ENCODE assay signal across 7 cellular contexts in the genomic region with DNA sequence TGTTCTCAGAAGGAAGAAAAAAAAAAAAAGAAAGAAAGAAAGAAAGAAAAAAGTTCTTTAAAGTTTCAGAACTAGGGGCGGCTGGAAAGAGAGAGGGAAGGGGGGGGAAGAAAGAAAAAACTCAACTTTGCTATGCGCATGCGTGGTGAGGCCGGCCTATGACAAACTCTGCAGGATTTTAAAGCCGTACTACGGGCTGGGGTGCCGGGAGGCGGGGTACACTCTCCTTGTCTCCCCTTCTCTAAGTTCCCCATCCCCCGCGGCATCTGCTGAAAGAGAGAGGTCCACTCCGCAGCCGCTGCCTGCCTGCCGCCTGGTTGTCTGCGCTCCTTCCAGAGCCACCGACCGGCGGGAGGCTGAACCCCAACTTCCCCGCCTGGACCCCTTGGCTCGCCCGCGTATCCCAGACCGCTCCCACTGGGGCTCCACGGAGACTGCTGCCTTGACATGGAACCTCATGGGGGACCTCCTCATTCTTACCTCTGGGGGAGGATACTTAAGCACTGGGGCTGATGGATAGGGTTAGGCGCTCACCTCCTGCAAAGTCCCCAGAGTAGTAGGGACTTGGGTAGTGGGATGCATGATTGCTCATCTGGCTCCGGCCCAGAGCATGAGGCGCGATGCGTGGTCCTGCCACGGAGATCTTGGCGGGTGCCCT. TPM values are rescaled to one million over a fixed set of nuclear protein-coding genes. Genes with fewer than 3 reads are reported as not detected.
DNase-seq lines count a peak whose midpoint lies in the region; ATAC-seq, FAIRE-seq and TF ChIP-seq lines count a peak whose summit lies in the region.

No MANE protein-coding gene starts in this region.

- TF ChIP-seq CTCF in breast epithelium (IDR thresholded peaks at IDR 0.05), result no peak

- peak overlapping the region; percentile 76 for H3K4me3 ChIP-seq in MG63
- H3K4me3 ChIP-seq in breast epithelium, result peak overlapping the region; percentile 51 to 91 (median 81)
- peak overlapping the region in 1 of 2 donors; percentile 44 for H3K4me3 ChIP-seq in small intestine (ENCODE audit: low read depth in 1 of 2, low read length in 2 of 2)

- TF ChIP-seq POLR2A in GM12891 (IDR thresholded peaks at IDR 0.05; ENCODE audit: low read depth, low read length) (no peak), breast epithelium (IDR thresholded peaks at IDR 0.05) (no peak)

- no peak for DNase-seq in GM12891 (ENCODE audit: insufficient read length, low spot score)
- peak; percentile 54 for DNase-seq in MG63
- peak in 1 of 2 donors; percentile 59 for DNase-seq in breast epithelium (ENCODE audit: low spot score in 2 of 2)
- peak; percentile 75 for DNase-seq in iPS-NIHi11 (ENCODE audit: low spot score)
- peak; percentile 22 for DNase-seq in small intestine
- DNase-seq in NCI-H1436 treated with DMSO at 0.1 percent for 48 hours (lab: John Stamatoyannopoulos, UW), result no peak

- H3K27ac ChIP-seq in breast epithelium (peak overlapping the region in 1 of 2 donors; percentile 83), small intestine (ENCODE audit: low read depth in 1 of 2, low read length in 1 of 2) (no peak overlapping the region)

- H3K4me1 ChIP-seq in breast epithelium, result no peaks in the 10 kb centered on the region
- no peaks in the 10 kb centered on the region for H3K4me1 ChIP-seq in small intestine (ENCODE audit: control insufficient read depth in 2 of 2, insufficient read depth in 1 of 2, low read depth in 1 of 2, low read length in 1 of 2)

- H3K27me3 ChIP-seq in MG63, result no peaks in the 10 kb centered on the region
- H3K27me3 ChIP-seq in breast epithelium, result no peaks in the 10 kb centered on the region
- H3K27me3 ChIP-seq in small intestine (ENCODE audit: control insufficient read depth in 2 of 2, insufficient read depth in 2 of 2, low read length in 2 of 2), result peaks cover 18 to 33% of the 10 kb centered on the region in 2 donors

- H3K36me3 ChIP-seq in MG63 (no peaks in the 10 kb centered on the region), breast epithelium (no peaks in the 10 kb centered on the region), small intestine (ENCODE audit: control insufficient read depth in 2 of 2, insufficient read depth in 2 of 2, low read length in 2 of 2) (no peaks in the 10 kb centered on the region)

- H3K9me3 ChIP-seq in MG63, result no peaks in the 10 kb centered on the region
- no peaks in the 10 kb centered on the region for H3K9me3 ChIP-seq in breast epithelium
- H3K9me3 ChIP-seq in small intestine (ENCODE audit: control insufficient read depth, low read depth), result no peaks in the 10 kb centered on the region

- 1 to 2% (median 2%) methylated on average over 29 to 30 of the region's 30 CpGs for WGBS in small intestine, 3 donors

- no peak for ATAC-seq in HG03045 (IDR thresholded peaks at IDR 0.05; ENCODE audit: unreplicated experiment)

- FAIRE-seq in GM12891 (lab: Jason Lieb, UNC) (peak; percentile 65), small intestine (lab: Jason Lieb, UNC) (no peak)

- intact Hi-C loops in breast epithelium (cut with DNase I; ENCODE audit: low total_unique reads), result no loop called here

TF ChIP-seq in GM12891, 5 proteins besides CTCF, POLR2A, EP300 and RAD21:
- TF ChIP-seq TAF1 (IDR thresholded peaks at IDR 0.05; ENCODE audit: low read depth, low read length) (no peak), SPI1 (IDR thresholded peaks at IDR 0.05; ENCODE audit: low read depth, low read length) (no peak), PAX5 (IDR thresholded peaks at IDR 0.05; ENCODE audit: insufficient read depth, low read length, severe bottlenecking) (no peak), POU2F2 (IDR thresholded peaks at IDR 0.05; ENCODE audit: low read depth, low read length) (no peak), POLR2AphosphoS5 (IDR thresholded peaks at IDR 0.05; ENCODE audit: low read depth, low read length) (no peak)

RNA-seq across cellular contexts. Expression of a gene that starts 1.4 kb away (rescaled TPM):
- polyA plus RNA-seq in GM12891 (2012; ENCODE audit: low read depth, missing spikeins), result 0.01 TPM
- 14.2 and 21.7 TPM in 2 replicates for total RNA-seq in MG63 (2014; rRNA removed; shearing (Covaris generic); ENCODE audit: low replicate concordance)
- 10 to 100 TPM in 2 of 3 donors, 1 to 10 TPM in 1; 7.0 to 54.7 (median 18.7) TPM for total RNA-seq in breast epithelium
- polyA plus RNA-seq in small intestine, result 1 to 10 TPM in 1 of 3 donors, under 1 TPM in 2; under 0.01 to 1.0 (median 0.22) TPM

Comparison
In these comparisons a context has a peak if more than half of its experiments do, and no peak if none do; other contexts are left out.
1. DNase-seq: peak in MG63 (single experiment), iPS-NIHi11 (single experiment) and small intestine (single experiment); none in GM12891 (single experiment) and NCI-H1436 treated with DMSO at 0.1 percent for 48 hours (single experiment).